In genomic region chr5:75656311-75657003, GRCh38 we compare ENCODE assay signal across 8 cellular contexts. TPM values are rescaled to one million over a fixed set of nuclear protein-coding genes. Genes with fewer than 3 reads are reported as not detected.
A peak's percentile ranks its signal among the peaks of the same experiment; 100 is the strongest.
DNase-seq lines count a peak whose midpoint lies in the region; ATAC-seq and TF ChIP-seq lines count a peak whose summit lies in the region.

No MANE protein-coding gene starts in this region.

- no peak for ATAC-seq in HG03139 (IDR thresholded peaks at IDR 0.05; ENCODE audit: unreplicated experiment)

- TF ChIP-seq CTCF in Calu3 (IDR thresholded peaks at IDR 0.05; ENCODE audit: unreplicated experiment): no peak
- no peak for TF ChIP-seq CTCF in fibroblast of villous mesenchyme (IDR thresholded peaks at IDR 0.05; ENCODE audit: insufficient read depth, low read depth, low read length)
- TF ChIP-seq CTCF in parathyroid adenoma (IDR thresholded peaks at IDR 0.05): no peak

- H3K4me1 Mint-ChIP-seq in Calu3 (ENCODE audit: low read depth, unreplicated experiment): no peaks in the 10 kb centered on the region

- H3K36me3 ChIP-seq in parathyroid adenoma (ENCODE audit: control insufficient read depth, insufficient read depth, low read length): no peaks in the 10 kb centered on the region

- no peaks in the 10 kb centered on the region for H3K27me3 Mint-ChIP-seq in Calu3 (ENCODE audit: unreplicated experiment)

- H3K36me3 Mint-ChIP-seq in Calu3 (ENCODE audit: insufficient read depth, unreplicated experiment): no peaks in the 10 kb centered on the region

- DNase-seq in Calu3 (peak; percentile 21), SHP77 (lab: John Stamatoyannopoulos, UW) (peak; percentile 13 to 16), fibroblast of villous mesenchyme (ENCODE audit: low read depth) (no peak), cortex of kidney (lab: John Stamatoyannopoulos, UW) (no peak), NCI-H2196 (lab: John Stamatoyannopoulos, UW; ENCODE audit: unreplicated experiment) (no peak)
- DNase-seq in stimulated activated CD4-positive, alpha-beta T cell treated with anti-CD3 and anti-CD28 coated beads, Interleukin-12 subunit alpha, Interleukin-12 subunit beta, amount 100 ng/mL, for 4 hours: no peak

- H3K9me3 Mint-ChIP-seq in Calu3 (ENCODE audit: low read depth, unreplicated experiment): no peaks in the 10 kb centered on the region

- peak overlapping the region; percentile 91 for H2AFZ ChIP-seq in parathyroid adenoma

- no peaks in the 10 kb centered on the region for H3K79me2 ChIP-seq in parathyroid adenoma

- H3K4me1 ChIP-seq in parathyroid adenoma: peaks cover 48% of the 10 kb centered on the region

- BruUV-seq in Calu3 (replicated peaks; lab: Mats Ljungman, UMichigan): no TSS peak

- intact Hi-C loops in Calu3 (cut with micrococcal nuclease; ENCODE audit: unreplicated experiment): no loop called here

- H3K4me3 Mint-ChIP-seq in Calu3 (ENCODE audit: low read depth, unreplicated experiment): peak overlapping the region; percentile 63

- H3K4me3 ChIP-seq in fibroblast of villous mesenchyme (ENCODE audit: low read depth, low read length) (peak overlapping the region; percentile 60), parathyroid adenoma (ENCODE audit: low read depth, low read length) (peak overlapping the region; percentile 59)

- H3K27me3 ChIP-seq in parathyroid adenoma (ENCODE audit: control insufficient read depth, insufficient read depth, low read length): no peaks in the 10 kb centered on the region

- H3K27ac Mint-ChIP-seq in Calu3 (ENCODE audit: unreplicated experiment): peak overlapping the region; percentile 37

- H3K27ac ChIP-seq in parathyroid adenoma: peak overlapping the region; percentile 94

- peak overlapping the region; percentile 30 for H3K9ac ChIP-seq in parathyroid adenoma

- H3K4me2 ChIP-seq in parathyroid adenoma (ENCODE audit: low read length): peak overlapping the region; percentile 98

- CTCF ChIA-PET in Calu3 (lab: Charles Lee): interaction anchor here (0.6 to 1.1 kb wide), 3 partner anchors 8 to 320 kb away, joined by 3 to 6 read pairs (median 3); partner anchors contain the start of gene HMGCR

- no peaks in the 10 kb centered on the region for H3K9me3 ChIP-seq in parathyroid adenoma (ENCODE audit: control insufficient read depth, low read length)

RNA-seq across cellular contexts. Expression of gene ANKDD1B, which starts 45.2 kb away (rescaled TPM):
- total RNA-seq in Calu3 (2022) (1.3 and 1.6 TPM in 2 replicates), fibroblast of villous mesenchyme (under 0.01 and 0.32 TPM in 2 replicates)

Comparison
In these comparisons a context has a peak if more than half of its experiments do, and no peak if none do; other contexts are left out.
1. DNase-seq: peak in Calu3 (single experiment) and SHP77 (2 of 2); none in fibroblast of villous mesenchyme (single experiment), stimulated activated CD4-positive, alpha-beta T cell treated with anti-CD3 and anti-CD28 coated beads, Interleukin-12 subunit alpha, Interleukin-12 subunit beta, amount 100 ng/mL, for 4 hours (single experiment), cortex of kidney (single experiment) and NCI-H2196 (single experiment).